Comparison of ENCODE assay signal across 13 cellular contexts in genomic region chr7:2266911-2267310, GRCh38. TPM values are rescaled to one million over a fixed set of nuclear protein-coding genes. Genes with fewer than 3 reads are reported as not detected.
DNase-seq lines count a peak whose midpoint lies in the region; ATAC-seq, FAIRE-seq and TF ChIP-seq lines count a peak whose summit lies in the region.
"Had no signal": no experiment of that assay in that cellular context is flagged by ENCODE, and none has a peak within 500 bp of the region (broad histone marks: within the 10 kb centered on the region; RNA-seq: fewer than 3 reads in every experiment).

No MANE protein-coding gene starts in this region.

- H2AFZ ChIP-seq in endothelial cell of umbilical vein (ENCODE audit: low read depth, low read length), result no peak overlapping the region

- H3K9ac ChIP-seq in endothelial cell of umbilical vein (replicated peaks; ENCODE audit: extremely low read depth, insufficient read depth, low read length), result no peak overlapping the region

- peak; percentile 42 for FAIRE-seq in endothelial cell of umbilical vein (lab: Jason Lieb, UNC)

- H3K9me3 ChIP-seq in endothelial cell of umbilical vein (replicated peaks; ENCODE audit: control insufficient read depth, insufficient read depth, low read length) (no peaks in the 10 kb centered on the region), upper lobe of right lung (no peaks in the 10 kb centered on the region)
- no peaks in the 10 kb centered on the region for H3K9me3 ChIP-seq in CD4-positive, alpha-beta memory T cell (ENCODE audit: control insufficient read depth in 1 of 2, low read length in 2 of 2)

- H3K27me3 ChIP-seq in endothelial cell of umbilical vein (ENCODE audit: control insufficient read depth in 2 of 2, insufficient read depth in 2 of 2, low read length in 2 of 2) (no peaks in the 10 kb centered on the region), upper lobe of right lung (no peaks in the 10 kb centered on the region)
- H3K27me3 ChIP-seq in CD4-positive, alpha-beta memory T cell (ENCODE audit: insufficient read depth, low read length), result no peaks in the 10 kb centered on the region

- no peak for ATAC-seq in upper lobe of right lung
- ATAC-seq: activated T-helper 17 cell treated with anti-CD3 and anti-CD28 coated beads, Interleukin-2, amount 50 U/mL, for 72 hours; effector memory CD8-positive, alpha-beta T cell had no signal

- POLR2A ChIA-PET in endothelial cell of umbilical vein (lab: Charles Lee), result no interaction called here
- POLR2A ChIA-PET in CD4-positive, alpha-beta memory T cell (lab: Charles Lee; ENCODE audit: partially characterized antibody), result no interaction called here

- H3K9me3 Mint-ChIP-seq in osteocyte (ENCODE audit: unreplicated experiment) (no peaks in the 10 kb centered on the region), immature natural killer cell (peaks cover 0 to 2% (median 0%) of the 10 kb centered on the region in 6 donors)
- no peaks in the 10 kb centered on the region for H3K9me3 Mint-ChIP-seq in CD4-positive, alpha-beta memory T cell
- H3K9me3 Mint-ChIP-seq: activated T-helper 17 cell treated with anti-CD3 and anti-CD28 coated beads, Interleukin-2, amount 50 U/mL, for 72 hours; effector memory CD8-positive, alpha-beta T cell had no signal

- dilution Hi-C loops in endothelial cell of umbilical vein (cut with MboI; ENCODE audit: extremely low pct_ligation_motif_present, low sequenced_read_pairs), result no loop called here

- H3K79me2 ChIP-seq in endothelial cell of umbilical vein (ENCODE audit: control insufficient read depth, insufficient read depth, low read length), result no peaks in the 10 kb centered on the region

- CTCF ChIA-PET in endothelial cell of umbilical vein (lab: Charles Lee), result interaction anchor here (1.3 to 1.7 kb wide), 2 partner anchors 18 to 43 kb away, joined by 4 to 5 read pairs; no protein-coding TSS in a partner anchor
- CTCF ChIA-PET in CD4-positive, alpha-beta memory T cell (lab: Charles Lee; ENCODE audit: partially characterized antibody), result no interaction called here

- H3K9me1 ChIP-seq in endothelial cell of umbilical vein (replicated peaks; ENCODE audit: control insufficient read depth, extremely low read depth, insufficient read depth, low read length), result no peaks in the 10 kb centered on the region

- H3K36me3 Mint-ChIP-seq in osteocyte (ENCODE audit: unreplicated experiment) (peaks cover 16% of the 10 kb centered on the region), immature natural killer cell (peaks cover 6 to 21% (median 15%) of the 10 kb centered on the region in 3 donors)
- peaks cover 5 to 17% of the 10 kb centered on the region in 2 donors for H3K36me3 Mint-ChIP-seq in CD4-positive, alpha-beta memory T cell

- H3K27ac Mint-ChIP-seq in osteocyte (ENCODE audit: unreplicated experiment) (peak overlapping the region; percentile 50), immature natural killer cell (no peak overlapping the region)
- H3K27ac Mint-ChIP-seq in CD4-positive, alpha-beta memory T cell, result no peak overlapping the region
- H3K27ac Mint-ChIP-seq: activated T-helper 17 cell treated with anti-CD3 and anti-CD28 coated beads, Interleukin-2, amount 50 U/mL, for 72 hours; effector memory CD8-positive, alpha-beta T cell had no signal

- H3K36me3 ChIP-seq in endothelial cell of umbilical vein (ENCODE audit: control insufficient read depth in 2 of 2, extremely low read depth in 1 of 2, insufficient read depth in 2 of 2, low read length in 2 of 2) (peaks cover 0 to 8% of the 10 kb centered on the region in 2 experiments), upper lobe of right lung (peaks cover 33% of the 10 kb centered on the region)
- H3K36me3 ChIP-seq in CD4-positive, alpha-beta memory T cell (ENCODE audit: insufficient read depth, low read length), result no peaks in the 10 kb centered on the region

- H3K4me1 ChIP-seq in endothelial cell of umbilical vein (ENCODE audit: control insufficient read depth, extremely low read depth, insufficient read depth, low read length) (peaks cover 5% of the 10 kb centered on the region), upper lobe of right lung (no peaks in the 10 kb centered on the region)
- no peaks in the 10 kb centered on the region for H3K4me1 ChIP-seq in CD4-positive, alpha-beta memory T cell (ENCODE audit: insufficient read depth, low read length)

- H4K20me1 ChIP-seq in endothelial cell of umbilical vein (replicated peaks; ENCODE audit: control insufficient read depth, extremely low read depth, insufficient read depth, low read length), result no peaks in the 10 kb centered on the region

- DNase-seq in ELF-1 (ENCODE audit: low read depth, low spot score) (peak; percentile 80), NCI-H82 treated with DMSO at 0.1 percent for 48 hours (lab: John Stamatoyannopoulos, UW; ENCODE audit: unreplicated experiment) (peak; percentile 76), endothelial cell of umbilical vein (ENCODE audit: low read depth, low spot score) (peak; percentile 51), osteocyte (ENCODE audit: extremely low spot score, unreplicated experiment) (no peak), upper lobe of right lung (no peak), immature natural killer cell (no peak), COR-L47 (lab: John Stamatoyannopoulos, UW) (no peak)
- no peak for DNase-seq in CD4-positive, alpha-beta memory T cell
- DNase-seq: effector memory CD8-positive, alpha-beta T cell; NCI-H187 had no signal

- H3K27ac ChIP-seq in endothelial cell of umbilical vein (ENCODE audit: insufficient read depth, low read depth, low read length) (peak overlapping the region; percentile 12), upper lobe of right lung (no peak overlapping the region)
- H3K27ac ChIP-seq in CD4-positive, alpha-beta memory T cell (ENCODE audit: low read depth, low read length), result no peak overlapping the region

- TF ChIP-seq POLR2A in endothelial cell of umbilical vein (IDR thresholded peaks at IDR 0.05; ENCODE audit: low read depth, low read length), result no peak

- TF ChIP-seq CTCF in endothelial cell of umbilical vein (IDR thresholded peaks at IDR 0.05; ENCODE audit: extremely low read depth in 1 of 2, insufficient read depth in 1 of 2, low read depth in 1 of 2, low read length in 2 of 2), result no peak
- TF ChIP-seq CTCF in osteocyte (IDR thresholded peaks at IDR 0.05), result no peak
- TF ChIP-seq CTCF in upper lobe of right lung (IDR thresholded peaks at IDR 0.05), result no peak

- H3K4me3 Mint-ChIP-seq in osteocyte (ENCODE audit: unreplicated experiment), result no peak overlapping the region
- H3K4me3 Mint-ChIP-seq in immature natural killer cell, result no peak overlapping the region
- H3K4me3 Mint-ChIP-seq in CD4-positive, alpha-beta memory T cell, result no peak overlapping the region
- H3K4me3 Mint-ChIP-seq: activated T-helper 17 cell treated with anti-CD3 and anti-CD28 coated beads, Interleukin-2, amount 50 U/mL, for 72 hours; brain; effector memory CD8-positive, alpha-beta T cell had no signal

- intact Hi-C loops in endothelial cell of umbilical vein (cut with micrococcal nuclease) (no loop called here), upper lobe of right lung (cut with DNase I) (no loop called here)
- intact Hi-C loops in CD4-positive, alpha-beta memory T cell (cut with micrococcal nuclease), result no loop called here

- H3K4me3 ChIP-seq in endothelial cell of umbilical vein (replicated peaks in 1 of 3; ENCODE audit: insufficient read depth in 1 of 3, low read depth in 1 of 3, low read length in 3 of 3) (no peak overlapping the region), upper lobe of right lung (no peak overlapping the region)
- no peak overlapping the region for H3K4me3 ChIP-seq in CD4-positive, alpha-beta memory T cell (ENCODE audit: low read length in 2 of 2)
- H3K4me3 ChIP-seq: skin epidermis had no signal

- H3K4me1 Mint-ChIP-seq in osteocyte (ENCODE audit: unreplicated experiment) (peaks cover 21% of the 10 kb centered on the region), immature natural killer cell (no peaks in the 10 kb centered on the region)
- H3K4me1 Mint-ChIP-seq in CD4-positive, alpha-beta memory T cell, result peaks cover 0 to 7% (median 1%) of the 10 kb centered on the region in 4 donors

- H3K4me2 ChIP-seq in endothelial cell of umbilical vein (ENCODE audit: insufficient read depth, low read length), result no peak overlapping the region

- BruUV-seq in endothelial cell of umbilical vein (replicated peaks; lab: Mats Ljungman, UMichigan), result no TSS peak

- no peaks in the 10 kb centered on the region for H3K27me3 Mint-ChIP-seq in osteocyte (ENCODE audit: unreplicated experiment)
- H3K27me3 Mint-ChIP-seq in immature natural killer cell (ENCODE audit: low read depth in 3 of 3), result peaks cover 0 to under 1% (median 0%) of the 10 kb centered on the region in 3 donors
- no peaks in the 10 kb centered on the region for H3K27me3 Mint-ChIP-seq in CD4-positive, alpha-beta memory T cell
- H3K27me3 Mint-ChIP-seq: activated T-helper 17 cell treated with anti-CD3 and anti-CD28 coated beads, Interleukin-2, amount 50 U/mL, for 72 hours; brain; effector memory CD8-positive, alpha-beta T cell had no signal

RNA-seq across cellular contexts. Expression of gene NUDT1, which starts 24.9 kb away (rescaled TPM):
- total RNA-seq in endothelial cell of umbilical vein (23.9 and 26.0 TPM in 2 replicates), osteocyte (12.8 and 14.8 TPM in 2 replicates), upper lobe of right lung (13.2 TPM)
- polyA plus RNA-seq in endothelial cell of umbilical vein (22.9 and 25.9 TPM in 2 replicates), immature natural killer cell (10 to 100 TPM; 63.0 to 74.3 (median 67.4) TPM)
- polyA plus RNA-seq in endothelial cell of umbilical vein (2011; cell fraction: cytosol; rRNA removed), result 25.7 and 26.2 TPM in 2 replicates
- 10.5 and 10.6 TPM in 2 replicates for polyA plus RNA-seq in endothelial cell of umbilical vein (2011; cell fraction: nucleus; rRNA removed)
- polyA plus RNA-seq in endothelial cell of umbilical vein (2012), result 19.9 and 31.0 TPM in 2 replicates
- 8.4 and 8.5 TPM in 2 replicates for polyA minus RNA-seq in endothelial cell of umbilical vein
- 16.8 TPM for polyA minus RNA-seq in endothelial cell of umbilical vein (2011; cell fraction: cytosol; rRNA and poly(A)+ RNA removed)
- polyA minus RNA-seq in endothelial cell of umbilical vein (2011; cell fraction: nucleus; rRNA and poly(A)+ RNA removed), result 0.77 and 4.4 TPM in 2 replicates
- total RNA-seq in CD4-positive, alpha-beta memory T cell, result 10 to 100 TPM; 20.9 to 21.3 TPM
- 10 to 100 TPM; 41.6 to 59.2 TPM for polyA plus RNA-seq in CD4-positive, alpha-beta memory T cell

RNA-seq across cellular contexts. Expression of gene MRM2, which starts 24.9 kb away (rescaled TPM):
- 20.8 and 21.3 TPM in 2 replicates for total RNA-seq in endothelial cell of umbilical vein
- 8.2 and 10.6 TPM in 2 replicates for polyA plus RNA-seq in endothelial cell of umbilical vein
- 12.9 and 15.6 TPM in 2 replicates for polyA plus RNA-seq in endothelial cell of umbilical vein (2011; cell fraction: cytosol; rRNA removed)
- polyA plus RNA-seq in endothelial cell of umbilical vein (2011; cell fraction: nucleus; rRNA removed), result 6.6 and 8.0 TPM in 2 replicates
- 15.3 and 18.3 TPM in 2 replicates for polyA plus RNA-seq in endothelial cell of umbilical vein (2012)
- 10.1 and 12.2 TPM in 2 replicates for polyA minus RNA-seq in endothelial cell of umbilical vein
- polyA minus RNA-seq in endothelial cell of umbilical vein (2011; cell fraction: cytosol; rRNA and poly(A)+ RNA removed), result 12.2 TPM
- 2.6 and 4.6 TPM in 2 replicates for polyA minus RNA-seq in endothelial cell of umbilical vein (2011; cell fraction: nucleus; rRNA and poly(A)+ RNA removed)
- 18.9 and 21.6 TPM in 2 replicates for total RNA-seq in osteocyte
- 23.7 TPM for total RNA-seq in upper lobe of right lung
- 10 to 100 TPM; 24.5 to 47.2 (median 33.1) TPM for polyA plus RNA-seq in immature natural killer cell
- 10 to 100 TPM; 17.4 to 18.1 TPM for total RNA-seq in CD4-positive, alpha-beta memory T cell
- polyA plus RNA-seq in CD4-positive, alpha-beta memory T cell, result 10 to 100 TPM; 29.9 to 32.9 TPM

RNA-seq across cellular contexts. Expression of gene MAD1L1, which starts 34.2 kb away (rescaled TPM):
- total RNA-seq in endothelial cell of umbilical vein (42.3 and 46.7 TPM in 2 replicates), osteocyte (30.2 and 32.7 TPM in 2 replicates), upper lobe of right lung (48.4 TPM)
- polyA plus RNA-seq in endothelial cell of umbilical vein (34.1 and 42.1 TPM in 2 replicates), immature natural killer cell (100 to 1,000 TPM in 1 of 3 donors, 10 to 100 TPM in 2; 85.0 to 166 (median 97.0) TPM)
- 22.6 and 26.0 TPM in 2 replicates for polyA plus RNA-seq in endothelial cell of umbilical vein (2011; cell fraction: cytosol; rRNA removed)
- polyA plus RNA-seq in endothelial cell of umbilical vein (2011; cell fraction: nucleus; rRNA removed), result 21.8 and 31.6 TPM in 2 replicates
- 15.8 and 20.7 TPM in 2 replicates for polyA plus RNA-seq in endothelial cell of umbilical vein (2012)
- polyA minus RNA-seq in endothelial cell of umbilical vein, result 19.3 and 21.1 TPM in 2 replicates
- 31.7 TPM for polyA minus RNA-seq in endothelial cell of umbilical vein (2011; cell fraction: cytosol; rRNA and poly(A)+ RNA removed)
- polyA minus RNA-seq in endothelial cell of umbilical vein (2011; cell fraction: nucleus; rRNA and poly(A)+ RNA removed), result 24.3 and 30.1 TPM in 2 replicates
- 10 to 100 TPM; 89.9 to 94.2 TPM for total RNA-seq in CD4-positive, alpha-beta memory T cell
- 100 to 1,000 TPM; 125 to 132 TPM for polyA plus RNA-seq in CD4-positive, alpha-beta memory T cell

RNA-seq across cellular contexts. Expression of gene SNX8, which starts 47.3 kb away (rescaled TPM):
- total RNA-seq in endothelial cell of umbilical vein, result 41.4 and 50.3 TPM in 2 replicates
- 24.5 and 49.1 TPM in 2 replicates for polyA plus RNA-seq in endothelial cell of umbilical vein
- 30.5 and 36.6 TPM in 2 replicates for polyA plus RNA-seq in endothelial cell of umbilical vein (2011; cell fraction: cytosol; rRNA removed)
- 26.5 and 43.8 TPM in 2 replicates for polyA plus RNA-seq in endothelial cell of umbilical vein (2011; cell fraction: nucleus; rRNA removed)
- 38.1 and 40.2 TPM in 2 replicates for polyA plus RNA-seq in endothelial cell of umbilical vein (2012)
- 47.8 and 61.4 TPM in 2 replicates for polyA minus RNA-seq in endothelial cell of umbilical vein
- 24.5 TPM for polyA minus RNA-seq in endothelial cell of umbilical vein (2011; cell fraction: cytosol; rRNA and poly(A)+ RNA removed)
- polyA minus RNA-seq in endothelial cell of umbilical vein (2011; cell fraction: nucleus; rRNA and poly(A)+ RNA removed), result 19.8 and 21.1 TPM in 2 replicates
- total RNA-seq in osteocyte, result 41.5 and 51.2 TPM in 2 replicates
- total RNA-seq in upper lobe of right lung, result 60.1 TPM
- 10 to 100 TPM; 16.3 to 25.0 (median 16.7) TPM for polyA plus RNA-seq in immature natural killer cell
- total RNA-seq in CD4-positive, alpha-beta memory T cell, result 1 to 10 TPM; 6.9 to 9.9 TPM
- polyA plus RNA-seq in CD4-positive, alpha-beta memory T cell, result 1 to 10 TPM; 6.6 to 7.4 TPM

Comparison
In these comparisons a context has a peak if more than half of its experiments do, and no peak if none do; other contexts are left out.
1. DNase-seq: peak in ELF-1 (single experiment), NCI-H82 treated with DMSO at 0.1 percent for 48 hours (single experiment) and endothelial cell of umbilical vein (single experiment); none in osteocyte (single experiment), upper lobe of right lung (single experiment), immature natural killer cell (0 of 3), CD4-positive, alpha-beta memory T cell (0 of 5) and COR-L47 (single experiment).